ENCODE assay signal across 10 cellular contexts in the genomic region with DNA sequence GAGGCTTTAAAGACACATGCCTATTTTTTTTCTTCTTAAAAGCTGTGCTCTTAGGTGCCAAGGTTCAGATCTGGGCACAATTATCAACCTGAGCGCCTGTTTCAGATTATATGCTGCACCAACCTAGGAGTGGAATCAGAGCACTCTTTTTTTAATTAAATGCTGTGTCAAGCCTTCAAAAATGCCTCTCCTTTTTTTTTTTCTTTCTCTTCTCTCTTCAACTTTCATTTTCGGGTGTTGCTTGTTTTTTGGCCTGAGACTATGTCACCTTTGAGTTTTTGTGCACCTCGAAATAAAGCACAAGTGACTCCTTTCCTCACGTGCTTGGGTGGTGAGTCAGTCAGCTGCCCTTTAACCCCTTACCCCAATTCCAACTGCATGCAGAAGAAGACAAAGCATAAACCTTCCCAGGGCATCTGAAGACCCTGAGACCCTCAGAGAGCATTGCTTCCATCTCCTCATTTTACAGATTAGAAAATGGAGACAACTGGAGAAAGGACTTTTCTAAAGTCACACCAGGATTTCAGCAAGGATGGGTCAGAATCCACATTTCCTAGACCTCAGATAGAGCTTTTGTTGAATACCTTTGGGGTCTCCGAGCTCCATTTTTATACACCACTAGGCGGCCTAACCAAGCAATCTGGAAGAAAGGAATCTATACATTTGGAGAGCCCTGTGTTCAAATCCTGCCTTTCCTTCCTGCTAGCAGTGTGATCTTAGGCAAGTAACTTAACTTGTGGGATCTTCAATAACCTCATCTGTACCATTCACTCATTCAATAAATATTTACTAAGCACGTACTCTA. TPM values are rescaled to one million over a fixed set of nuclear protein-coding genes. Genes with fewer than 3 reads are reported as not detected.
DNase-seq lines count a peak whose midpoint lies in the region; ATAC-seq, FAIRE-seq and TF ChIP-seq lines count a peak whose summit lies in the region.
"Had no signal": no experiment of that assay in that cellular context is flagged by ENCODE, and none has a peak within 500 bp of the region (broad histone marks: within the 10 kb centered on the region; RNA-seq: fewer than 3 reads in every experiment).

No MANE protein-coding gene starts in this region.

- H3K14ac ChIP-seq in neuronal stem cell (ENCODE audit: low read length), result no peak overlapping the region

- no peak for DNase-seq in D721Med (ENCODE audit: insufficient read length, low spot score)
- DNase-seq in colonic mucosa, result no peak
- DNase-seq in neuronal stem cell (ENCODE audit: low spot score), result no peak
- DNase-seq in activated CD4-positive, CD25-positive, alpha-beta regulatory T cell (lab: John Stamatoyannopoulos, UW), result no peak
- DNase-seq in NOMO-1 treated with dmso at 0.1 percent for 144 hours (lab: John Stamatoyannopoulos, UW; ENCODE audit: unreplicated experiment), result no peak
- no peak for DNase-seq in frontal cortex (ENCODE audit: low spot score in 2 of 2)
- DNase-seq in medulla oblongata (ENCODE audit: extremely low spot score), result no peak
- DNase-seq: activated naive CD8-positive, alpha-beta T cell treated with anti-CD3 and anti-CD28 coated beads, Interleukin-2, amount 50 U/mL, for 24 hours had no signal

- H3K23ac ChIP-seq in neuronal stem cell (ENCODE audit: low read depth, low read length, poor library complexity), result no peak overlapping the region

- H2AK5ac ChIP-seq in neuronal stem cell (ENCODE audit: low read depth, low read length), result no peak overlapping the region

- H3K27me3 ChIP-seq in colonic mucosa, result no peaks in the 10 kb centered on the region
- H3K27me3 ChIP-seq in neuronal stem cell (ENCODE audit: control insufficient read depth in 3 of 3, insufficient read depth in 3 of 3, low read depth in 1 of 3, low read length in 3 of 3), result no peaks in the 10 kb centered on the region

- H3K4me3 ChIP-seq in colonic mucosa (no peak overlapping the region), neuronal stem cell (ENCODE audit: low read length in 2 of 2) (peak overlapping the region in 1 of 2 donors; percentile 36)
- H3K4me3 ChIP-seq: PC-9 had no signal

- intact Hi-C loops in colonic mucosa (cut with DNase I), result no loop called here

- ATAC-seq in HG03159 (IDR thresholded peaks at IDR 0.05; ENCODE audit: unreplicated experiment), result peak; percentile 12
- ATAC-seq: activated naive CD8-positive, alpha-beta T cell treated with anti-CD3 and anti-CD28 coated beads, Interleukin-2, amount 50 U/mL, for 24 hours had no signal

- no peaks in the 10 kb centered on the region for H3K36me3 ChIP-seq in colonic mucosa
- no peaks in the 10 kb centered on the region for H3K36me3 ChIP-seq in neuronal stem cell (replicated peaks in 1 of 2; ENCODE audit: control insufficient read depth in 2 of 2, insufficient read depth in 2 of 2, low read length in 2 of 2)

- H4K91ac ChIP-seq in neuronal stem cell (ENCODE audit: low read depth, low read length, poor library complexity), result no peak overlapping the region

- no peaks in the 10 kb centered on the region for H3K79me1 ChIP-seq in neuronal stem cell (ENCODE audit: low read depth, low read length)

- no peak overlapping the region for H2BK120ac ChIP-seq in neuronal stem cell (ENCODE audit: low read depth, low read length)

- H3K4me2 ChIP-seq in neuronal stem cell (ENCODE audit: insufficient read depth, low read length, poor library complexity, severe bottlenecking), result no peak overlapping the region
- H3K4me2 ChIP-seq: PC-9 had no signal

- H3K18ac ChIP-seq in neuronal stem cell (ENCODE audit: low read length), result no peak overlapping the region

- no CpG with 5 or more reads among the region's 7 CpGs for WGBS in neuronal stem cell (ENCODE audit: extremely low coverage in 2 of 2, insufficient read length in 2 of 2, insufficient replicate concordance in 1 of 2), 2 donors

- TF ChIP-seq CTCF in D721Med (IDR thresholded peaks at IDR 0.05; ENCODE audit: insufficient read depth, missing control alignments) (no peak), colonic mucosa (IDR thresholded peaks at IDR 0.05) (no peak)

- no peaks in the 10 kb centered on the region for H3K4me1 ChIP-seq in colonic mucosa
- H3K4me1 ChIP-seq in neuronal stem cell (ENCODE audit: control insufficient read depth in 2 of 2, insufficient read depth in 1 of 2, low read depth in 1 of 2, low read length in 2 of 2), result peaks cover 19 to 33% of the 10 kb centered on the region in 2 donors

- no peak overlapping the region for H3K4ac ChIP-seq in neuronal stem cell (ENCODE audit: low read length)

- H2BK5ac ChIP-seq in neuronal stem cell (ENCODE audit: low read length), result no peak overlapping the region

- no peak overlapping the region for H3K9ac ChIP-seq in colonic mucosa (ENCODE audit: low read depth in 2 of 2, low read length in 2 of 2)
- no peak overlapping the region for H3K9ac ChIP-seq in neuronal stem cell (ENCODE audit: low read depth, low read length, poor library complexity)

- H2BK15ac ChIP-seq in neuronal stem cell (ENCODE audit: low read length), result no peak overlapping the region

- H2AFZ ChIP-seq in neuronal stem cell (ENCODE audit: low read length), result peak overlapping the region; percentile 81
- H2AFZ ChIP-seq: PC-9 had no signal

- no peak overlapping the region for H4K8ac ChIP-seq in neuronal stem cell (ENCODE audit: low read depth, low read length)

- H3K27ac ChIP-seq in colonic mucosa (peak overlapping the region; percentile 31), neuronal stem cell (replicated peaks; ENCODE audit: low read length) (no peak overlapping the region)
- H3K27ac ChIP-seq: PC-9 had no signal

- H2BK12ac ChIP-seq in neuronal stem cell (ENCODE audit: low read length), result no peak overlapping the region

- H3K9me3 ChIP-seq in colonic mucosa (no peaks in the 10 kb centered on the region), neuronal stem cell (replicated peaks in 1 of 2; ENCODE audit: control insufficient read depth in 2 of 2, insufficient read depth in 1 of 2, low read depth in 1 of 2, low read length in 2 of 2) (no peaks in the 10 kb centered on the region)

- FAIRE-seq in D721Med (lab: Jason Lieb, UNC), result peak; percentile 71
- FAIRE-seq in frontal cortex (lab: Jason Lieb, UNC), result no peak

RNA-seq across cellular contexts. Expression of a gene that starts 0.6 kb away (rescaled TPM):
- total RNA-seq in colonic mucosa (1 to 10 TPM; 4.4 to 7.6 TPM), frontal cortex (84.0 TPM)
- polyA plus RNA-seq in neuronal stem cell (2013, experiment 1 of 2), result 2.2 TPM
- polyA plus RNA-seq in neuronal stem cell (2013, experiment 2 of 2), result 2.3 TPM
